In the genomic region with DNA sequence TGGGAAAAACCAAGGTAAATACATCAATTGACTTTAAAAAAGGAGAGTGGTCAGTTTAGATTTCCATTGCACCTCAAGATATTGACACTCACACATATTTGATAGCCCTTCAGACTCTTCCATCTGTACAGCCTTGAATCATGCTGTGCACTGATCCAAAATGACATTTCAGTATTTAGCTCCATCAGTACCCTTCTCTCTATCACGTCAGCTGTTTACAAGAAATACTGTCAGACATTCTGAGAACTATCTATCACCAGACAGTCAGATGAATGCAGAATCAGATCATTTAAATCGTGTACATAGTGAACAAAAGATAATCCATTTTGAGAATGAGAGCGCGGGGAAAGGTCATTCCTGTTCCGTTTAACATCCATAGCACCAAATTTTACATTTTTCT, we compare ENCODE assay signal across 3 cellular contexts.
"Had no signal": no experiment of that assay in that cellular context is flagged by ENCODE, and none has a peak within 500 bp of the region (broad histone marks: within the 10 kb centered on the region; RNA-seq: fewer than 3 reads in every experiment).

No MANE protein-coding gene starts in this region.

- H3K4me3 ChIP-seq: GM12878 had no signal

- DNase-seq: GDM1, GF-D8 had no signal
